In the genomic region with DNA sequence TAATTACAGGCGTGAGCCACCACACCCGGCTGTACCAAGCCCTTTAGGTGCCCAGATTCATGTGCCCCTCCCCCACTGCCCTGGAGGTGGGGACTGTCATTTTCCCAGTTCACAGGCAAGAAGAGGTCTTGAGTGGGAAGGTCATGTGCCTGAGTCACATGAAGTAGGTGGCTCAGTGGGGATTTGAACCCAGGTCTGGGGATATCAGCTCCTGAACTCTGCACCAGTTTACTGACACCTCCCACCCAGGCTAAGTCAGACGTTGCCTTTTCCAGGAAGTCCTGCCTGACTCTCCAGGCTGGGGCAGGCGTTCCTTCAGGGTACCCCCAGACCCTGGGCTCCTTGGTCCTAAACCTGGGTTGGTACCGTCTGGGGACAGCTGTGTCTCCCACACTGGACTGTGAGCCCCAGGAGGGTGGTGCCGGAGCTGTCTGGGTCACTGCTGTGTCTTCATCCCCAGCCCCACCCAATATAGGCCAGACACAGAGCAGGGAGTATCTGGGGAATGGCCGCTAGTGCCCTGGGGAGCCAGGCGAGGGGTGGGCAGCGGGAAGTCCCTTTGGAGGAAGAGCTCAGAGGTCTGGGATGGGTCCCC, we compare ENCODE assay signal across 11 cellular contexts. TPM values are rescaled to one million over a fixed set of nuclear protein-coding genes. Genes with fewer than 3 reads are reported as not detected.
DNase-seq lines count a peak whose midpoint lies in the region; ATAC-seq and TF ChIP-seq lines count a peak whose summit lies in the region.
"Had no signal": no experiment of that assay in that cellular context is flagged by ENCODE, and none has a peak within 500 bp of the region (broad histone marks: within the 10 kb centered on the region; RNA-seq: fewer than 3 reads in every experiment).

No MANE protein-coding gene starts in this region.

- H3K27ac ChIP-seq in CD8-positive, alpha-beta T cell (ENCODE audit: low read depth, low read length) = no peak overlapping the region
- peak overlapping the region; percentile 82 to 90 (median 85) for H3K27ac ChIP-seq in Peyer's patch

- TF ChIP-seq POLR2A in Peyer's patch (IDR thresholded peaks at IDR 0.05) = peak in 1 of 2 donors; percentile 44

- no peak overlapping the region for H3K4me3 ChIP-seq in CD8-positive, alpha-beta T cell (ENCODE audit: low read depth, low read length)
- H3K4me3 ChIP-seq in Peyer's patch = no peak overlapping the region

- H3K36me3 Mint-ChIP-seq in CD8-positive, alpha-beta T cell = peaks cover 35% of the 10 kb centered on the region
- H3K36me3 Mint-ChIP-seq in effector memory CD8-positive, alpha-beta T cell (ENCODE audit: insufficient read depth) = peaks cover 49% of the 10 kb centered on the region
- H3K36me3 Mint-ChIP-seq in naive thymus-derived CD8-positive, alpha-beta T cell = peaks cover 0 to 53% (median 0%) of the 10 kb centered on the region in 3 donors

- H3K36me3 ChIP-seq in CD8-positive, alpha-beta T cell (ENCODE audit: insufficient read depth, low read length) = peaks cover 11% of the 10 kb centered on the region
- peaks cover 0 to 29% (median 0%) of the 10 kb centered on the region in 3 donors for H3K36me3 ChIP-seq in Peyer's patch

- no peaks in the 10 kb centered on the region for H3K9me3 Mint-ChIP-seq in CD8-positive, alpha-beta T cell
- no peaks in the 10 kb centered on the region for H3K9me3 Mint-ChIP-seq in effector memory CD8-positive, alpha-beta T cell
- H3K9me3 Mint-ChIP-seq in naive thymus-derived CD8-positive, alpha-beta T cell = no peaks in the 10 kb centered on the region

- intact Hi-C loops in CD8-positive, alpha-beta T cell (cut with DNase I, micrococcal nuclease) = no loop called here

- H3K27me3 Mint-ChIP-seq in CD8-positive, alpha-beta T cell (ENCODE audit: low read depth) = no peaks in the 10 kb centered on the region
- H3K27me3 Mint-ChIP-seq in effector memory CD8-positive, alpha-beta T cell = no peaks in the 10 kb centered on the region
- H3K27me3 Mint-ChIP-seq in naive thymus-derived CD8-positive, alpha-beta T cell = no peaks in the 10 kb centered on the region

- TF ChIP-seq CTCF in CD8-positive, alpha-beta T cell (IDR thresholded peaks at IDR 0.05) = no peak
- TF ChIP-seq CTCF in Peyer's patch (IDR thresholded peaks at IDR 0.05) = peak in 2 of 6 experiments; percentile 23 to 24

- POLR2A ChIA-PET in CD8-positive, alpha-beta T cell (lab: Charles Lee) = interaction anchor here (0.6 kb wide), 1 partner anchor 66 kb away, joined by 3 read pairs; no protein-coding TSS in a partner anchor
- POLR2A ChIA-PET in naive thymus-derived CD8-positive, alpha-beta T cell (lab: Charles Lee) = interaction anchor here (1.0 to 2.0 kb wide), 3 partner anchors 10 to 127 kb away, joined by 4 to 7 read pairs (median 5); no protein-coding TSS in a partner anchor

- peak overlapping the region; percentile 88 for H3K27ac Mint-ChIP-seq in CD8-positive, alpha-beta T cell
- H3K27ac Mint-ChIP-seq in effector memory CD8-positive, alpha-beta T cell = peak overlapping the region; percentile 89
- peak overlapping the region; percentile 72 to 97 (median 88) for H3K27ac Mint-ChIP-seq in naive thymus-derived CD8-positive, alpha-beta T cell

- H3K4me1 Mint-ChIP-seq in CD8-positive, alpha-beta T cell (ENCODE audit: low read depth) = peaks cover 41% of the 10 kb centered on the region
- H3K4me1 Mint-ChIP-seq in effector memory CD8-positive, alpha-beta T cell (ENCODE audit: low read depth in 2 of 2) = peaks cover 43 to 44% of the 10 kb centered on the region in 2 donors
- peaks cover 14 to 57% (median 53%) of the 10 kb centered on the region in 4 donors for H3K4me1 Mint-ChIP-seq in naive thymus-derived CD8-positive, alpha-beta T cell

- no peaks in the 10 kb centered on the region for H3K9me3 ChIP-seq in CD8-positive, alpha-beta T cell (ENCODE audit: low read length)
- H3K9me3 ChIP-seq in Peyer's patch = no peaks in the 10 kb centered on the region

- H3K4me1 ChIP-seq in CD8-positive, alpha-beta T cell (ENCODE audit: insufficient read depth, low read length) = peaks cover 45% of the 10 kb centered on the region
- H3K4me1 ChIP-seq in Peyer's patch = peaks cover 2 to 85% (median 27%) of the 10 kb centered on the region in 4 donors

- DNase-seq in CD8-positive, alpha-beta T cell = no peak
- DNase-seq in Peyer's patch = peak in 2 of 3 donors; percentile 80 to 81
- DNase-seq in effector memory CD8-positive, alpha-beta T cell = no peak
- DNase-seq in naive thymus-derived CD8-positive, alpha-beta T cell = no peak
- no peak for DNase-seq in UCSD-AML1 (lab: John Stamatoyannopoulos, UW; ENCODE audit: unreplicated experiment)
- no peak for DNase-seq in stimulated activated CD4-positive, alpha-beta T cell treated with anti-CD3 and anti-CD28 coated beads, Interleukin-2, amount 100 ng/mL, for 48 hours
- DNase-seq: DMS79 treated with DMSO at 0.1 percent for 48 hours, NCI-H2081, SHP77 had no signal

- no peak for ATAC-seq in CD8-positive, alpha-beta T cell
- ATAC-seq in effector memory CD8-positive, alpha-beta T cell (replicated peaks) = no peak
- no peak for ATAC-seq in naive thymus-derived CD8-positive, alpha-beta T cell
- no peak for ATAC-seq in GM21723 (IDR thresholded peaks at IDR 0.05; ENCODE audit: unreplicated experiment)
- no peak for ATAC-seq in HG02763 (IDR thresholded peaks at IDR 0.05; ENCODE audit: unreplicated experiment)

- no peak overlapping the region for H3K4me3 Mint-ChIP-seq in CD8-positive, alpha-beta T cell
- peak overlapping the region in 1 of 2 donors; percentile 60 for H3K4me3 Mint-ChIP-seq in effector memory CD8-positive, alpha-beta T cell
- peak overlapping the region in 6 of 10 donors; percentile 15 to 64 (median 50) for H3K4me3 Mint-ChIP-seq in naive thymus-derived CD8-positive, alpha-beta T cell

- CTCF ChIA-PET in CD8-positive, alpha-beta T cell (lab: Charles Lee) = interaction anchor here (0.8 to 2.6 kb wide), 6 partner anchors 10 to 126 kb away, joined by 3 to 9 read pairs (median 6); no protein-coding TSS in a partner anchor

- no peaks in the 10 kb centered on the region for H3K27me3 ChIP-seq in CD8-positive, alpha-beta T cell (ENCODE audit: insufficient read depth, low read length)
- no peaks in the 10 kb centered on the region for H3K27me3 ChIP-seq in Peyer's patch

RNA-seq across cellular contexts. Expression of a gene that starts 8.6 kb away (rescaled TPM):
- total RNA-seq in CD8-positive, alpha-beta T cell = 10 to 100 TPM; 45.6 to 51.6 TPM
- 100 to 1,000 TPM in 3 of 4 donors, 10 to 100 TPM in 1; 81.7 to 123 (median 112) TPM for total RNA-seq in Peyer's patch
- 10 to 100 TPM; 72.0 to 72.1 TPM for total RNA-seq in naive thymus-derived CD8-positive, alpha-beta T cell
- polyA plus RNA-seq in naive thymus-derived CD8-positive, alpha-beta T cell = 10 to 100 TPM; 39.9 to 49.6 (median 49.0) TPM

RNA-seq across cellular contexts. Expression of a gene that starts 17.7 kb away (rescaled TPM):
- total RNA-seq in CD8-positive, alpha-beta T cell = 1 to 10 TPM; 5.6 to 8.0 TPM
- total RNA-seq in Peyer's patch = 1 to 10 TPM in 2 of 4 donors, not detected in 2; 1.5 to 1.7 TPM
- 10 to 100 TPM; 12.4 to 15.6 TPM for total RNA-seq in naive thymus-derived CD8-positive, alpha-beta T cell
- polyA plus RNA-seq in naive thymus-derived CD8-positive, alpha-beta T cell = 1 to 10 TPM; 7.2 to 8.7 (median 7.7) TPM

RNA-seq across cellular contexts. Expression of a gene that starts 19.1 kb away (rescaled TPM):
- 1 to 10 TPM in 1 of 2 experiments, under 1 TPM in 1; 0.64 to 1.3 TPM for total RNA-seq in CD8-positive, alpha-beta T cell
- 10 to 100 TPM in 1 of 4 donors, 1 to 10 TPM in 2, under 1 TPM in 1; 0.53 to 42.1 (median 4.3) TPM for total RNA-seq in Peyer's patch
- 1 to 10 TPM; 1.0 to 1.8 TPM for total RNA-seq in naive thymus-derived CD8-positive, alpha-beta T cell
- under 1 TPM in 2 of 3 donors, not detected in 1; 0.27 to 0.41 TPM for polyA plus RNA-seq in naive thymus-derived CD8-positive, alpha-beta T cell

RNA-seq across cellular contexts. Expression of a gene that starts 48.1 kb away (rescaled TPM):
- total RNA-seq in CD8-positive, alpha-beta T cell = 100 to 1,000 TPM; 625 to 631 TPM
- 10 to 100 TPM in 2 of 4 donors, 1 to 10 TPM in 1, under 1 TPM in 1; 0.85 to 56.1 (median 9.6) TPM for total RNA-seq in Peyer's patch
- 1 to 10 TPM; 3.5 TPM for total RNA-seq in naive thymus-derived CD8-positive, alpha-beta T cell
- polyA plus RNA-seq in naive thymus-derived CD8-positive, alpha-beta T cell = 10 to 100 TPM; 10.2 to 11.4 (median 11.0) TPM

Comparison
In these comparisons a context has a peak if more than half of its experiments do, and no peak if none do; other contexts are left out.
1. DNase-seq: peak in Peyer's patch (2 of 3); none in CD8-positive, alpha-beta T cell (0 of 7), effector memory CD8-positive, alpha-beta T cell (0 of 3), naive thymus-derived CD8-positive, alpha-beta T cell (0 of 10), UCSD-AML1 (single experiment) and stimulated activated CD4-positive, alpha-beta T cell treated with anti-CD3 and anti-CD28 coated beads, Interleukin-2, amount 100 ng/mL, for 48 hours (0 of 2).
2. Peak in every context shown above with its lines, with median percentiles within 50 percentile points of each other: H3K27ac Mint-ChIP-seq.